10 cellular contexts compared by ENCODE assay signal in genomic region chr6:138817799-138818198, GRCh38. TPM values are rescaled to one million over a fixed set of nuclear protein-coding genes. Genes with fewer than 3 reads are reported as not detected.
DNase-seq lines count a peak whose midpoint lies in the region; ATAC-seq and TF ChIP-seq lines count a peak whose summit lies in the region.
"Had no signal": no experiment of that assay in that cellular context is flagged by ENCODE, and none has a peak within 500 bp of the region (broad histone marks: within the 10 kb centered on the region; RNA-seq: fewer than 3 reads in every experiment).

No MANE protein-coding gene starts in this region.

- WGBS in psoas muscle, 3 donors = 46 to 56% (median 47%) methylated on average over 4 of the region's 4 CpGs
- WGBS in adrenal gland, 4 donors = 72 to 87% (median 83%) methylated on average over 4 of the region's 4 CpGs

- H3K9me3 ChIP-seq in left lung (no peaks in the 10 kb centered on the region), psoas muscle (no peaks in the 10 kb centered on the region), adrenal gland (replicated peaks in 1 of 3) (no peaks in the 10 kb centered on the region)
- H3K9me3 ChIP-seq: neutrophil had no signal

- H3K27me3 Mint-ChIP-seq in activated naive CD8-positive, alpha-beta T cell treated with anti-CD3 and anti-CD28 coated beads, Interleukin-2, amount 10 ng/mL, durations not matched to agents 7 days and 5 days = no peaks in the 10 kb centered on the region

- DNase-seq in GM04503 (ENCODE audit: low read depth) = peak; percentile 56
- DNase-seq in LNCaP clone FGC (ENCODE audit: low read depth) = peak; percentile 95
- DNase-seq in activated naive CD8-positive, alpha-beta T cell treated with anti-CD3 and anti-CD28 coated beads, Interleukin-2, amount 10 ng/mL, durations not matched to agents 7 days and 5 days = no peak
- DNase-seq in left lung = peak in 1 of 2 donors; percentile 82
- DNase-seq in psoas muscle = no peak
- DNase-seq in NAMALWA (ENCODE audit: low spot score) = no peak
- DNase-seq in adrenal gland = no peak
- DNase-seq in activated naive CD4-positive, alpha-beta T cell treated with Interleukin-2 at 50 U/mL for 16 hours = no peak

- intact Hi-C loops in left lung (cut with DNase I) = loop anchor here in 1 of 2 donors (10.0 kb wide), 1 partner anchor 547 kb away; no protein-coding TSS in a partner anchor
- intact Hi-C loops in psoas muscle (cut with DNase I) = loop anchor here (5.0 to 10.0 kb wide), 3 partner anchors 287 to 545 kb away; no protein-coding TSS in a partner anchor
- intact Hi-C loops in adrenal gland (cut with DNase I) = loop anchor here (5.0 to 10.0 kb wide), 2 partner anchors 545 to 547 kb away; no protein-coding TSS in a partner anchor

- POLR2A ChIA-PET in activated naive CD8-positive, alpha-beta T cell treated with anti-CD3 and anti-CD28 coated beads, Interleukin-2, amount 10 ng/mL, durations not matched to agents 7 days and 5 days (lab: Charles Lee) = interaction anchor here (0.6 kb wide), 1 partner anchor 78 kb away, joined by 3 read pairs; no protein-coding TSS in a partner anchor

- no peaks in the 10 kb centered on the region for H3K9me3 Mint-ChIP-seq in activated naive CD8-positive, alpha-beta T cell treated with anti-CD3 and anti-CD28 coated beads, Interleukin-2, amount 10 ng/mL, durations not matched to agents 7 days and 5 days

- H3K36me3 Mint-ChIP-seq in activated naive CD8-positive, alpha-beta T cell treated with anti-CD3 and anti-CD28 coated beads, Interleukin-2, amount 10 ng/mL, durations not matched to agents 7 days and 5 days = no peaks in the 10 kb centered on the region

- TF ChIP-seq POLR2A in adrenal gland (IDR thresholded peaks at IDR 0.05) = no peak

- H3K36me3 ChIP-seq in left lung (no peaks in the 10 kb centered on the region), psoas muscle (ENCODE audit: insufficient read depth in 1 of 2, low read depth in 1 of 2) (no peaks in the 10 kb centered on the region), adrenal gland (replicated peaks in 1 of 2) (no peaks in the 10 kb centered on the region)
- H3K36me3 ChIP-seq: neutrophil had no signal

- peaks cover 20% of the 10 kb centered on the region for H3K4me1 Mint-ChIP-seq in activated naive CD8-positive, alpha-beta T cell treated with anti-CD3 and anti-CD28 coated beads, Interleukin-2, amount 10 ng/mL, durations not matched to agents 7 days and 5 days

- peaks cover 0 to 5% of the 10 kb centered on the region in 2 donors for H3K4me1 ChIP-seq in left lung
- H3K4me1 ChIP-seq in psoas muscle = no peaks in the 10 kb centered on the region
- H3K4me1 ChIP-seq in adrenal gland (replicated peaks in 1 of 2) = no peaks in the 10 kb centered on the region

- no peak overlapping the region for H3K4me3 ChIP-seq in LNCaP clone FGC (ENCODE audit: low read depth, low read length)
- H3K4me3 ChIP-seq in left lung = no peak overlapping the region
- H3K4me3 ChIP-seq in psoas muscle = no peak overlapping the region
- no peak overlapping the region for H3K4me3 ChIP-seq in adrenal gland

- ATAC-seq in activated naive CD8-positive, alpha-beta T cell treated with anti-CD3 and anti-CD28 coated beads, Interleukin-2, amount 10 ng/mL, durations not matched to agents 7 days and 5 days (ENCODE audit: low read depth) = peak; percentile 37
- ATAC-seq in left lung (peak; percentile 83), psoas muscle (no peak)
- ATAC-seq: Panc1 had no signal

- no peak overlapping the region for H3K4me3 Mint-ChIP-seq in activated naive CD8-positive, alpha-beta T cell treated with anti-CD3 and anti-CD28 coated beads, Interleukin-2, amount 10 ng/mL, durations not matched to agents 7 days and 5 days

- H3K27ac ChIP-seq in left lung = peak overlapping the region; percentile 48 to 82
- H3K27ac ChIP-seq in psoas muscle = no peak overlapping the region
- H3K27ac ChIP-seq in adrenal gland = no peak overlapping the region
- H3K27ac ChIP-seq: neutrophil had no signal

- H3K27me3 ChIP-seq in left lung (no peaks in the 10 kb centered on the region), psoas muscle (ENCODE audit: insufficient read depth in 3 of 3, low read length in 2 of 3) (no peaks in the 10 kb centered on the region), adrenal gland (no peaks in the 10 kb centered on the region)
- H3K27me3 ChIP-seq: neutrophil had no signal

- TF ChIP-seq CTCF in LNCaP clone FGC (IDR thresholded peaks at IDR 0.05; ENCODE audit: control insufficient read depth, extremely low read depth, insufficient read depth) (no peak), left lung (IDR thresholded peaks at IDR 0.05) (no peak), psoas muscle (IDR thresholded peaks at IDR 0.05) (no peak), adrenal gland (IDR thresholded peaks at IDR 0.05) (no peak)

- H3K27ac Mint-ChIP-seq in activated naive CD8-positive, alpha-beta T cell treated with anti-CD3 and anti-CD28 coated beads, Interleukin-2, amount 10 ng/mL, durations not matched to agents 7 days and 5 days = no peak overlapping the region

RNA-seq across cellular contexts. Expression of gene ECT2L, which starts 21.9 kb away (rescaled TPM):
- not detected for total RNA-seq in activated naive CD8-positive, alpha-beta T cell treated with anti-CD3 and anti-CD28 coated beads, Interleukin-2, amount 10 ng/mL, durations not matched to agents 7 days and 5 days
- 1 to 10 TPM in 1 of 2 donors, not detected in 1; 3.1 TPM for total RNA-seq in left lung
- not detected for total RNA-seq in psoas muscle
- under 1 TPM in 1 of 3 donors, not detected in 2; under 0.01 TPM for polyA plus RNA-seq in psoas muscle
- under 1 TPM in 4 of 8 donors, not detected in 4; 0.14 to 0.39 (median 0.21) TPM for total RNA-seq in adrenal gland
- polyA plus RNA-seq in adrenal gland = 1 to 10 TPM in 1 of 3 donors, under 1 TPM in 2; 0.07 to 1.3 (median 0.20) TPM

RNA-seq across cellular contexts. Expression of gene CCDC28A, which starts 44.2 kb away (rescaled TPM):
- 10 to 100 TPM; 26.5 to 26.9 TPM for total RNA-seq in activated naive CD8-positive, alpha-beta T cell treated with anti-CD3 and anti-CD28 coated beads, Interleukin-2, amount 10 ng/mL, durations not matched to agents 7 days and 5 days
- total RNA-seq in left lung (10 to 100 TPM; 14.0 to 28.4 TPM), psoas muscle (1 to 10 TPM; 4.7 to 6.7 (median 5.3) TPM), adrenal gland (10 to 100 TPM; 24.1 to 70.0 (median 47.0) TPM)
- polyA plus RNA-seq in psoas muscle (1 to 10 TPM; 5.1 to 5.7 (median 5.6) TPM), adrenal gland (10 to 100 TPM; 34.0 to 42.4 (median 36.0) TPM)

Comparison
In these comparisons a context has a peak if more than half of its experiments do, and no peak if none do; other contexts are left out.
1. DNase-seq: peak in GM04503 (single experiment) and LNCaP clone FGC (single experiment); none in activated naive CD8-positive, alpha-beta T cell treated with anti-CD3 and anti-CD28 coated beads, Interleukin-2, amount 10 ng/mL, durations not matched to agents 7 days and 5 days (single experiment), psoas muscle (0 of 2), NAMALWA (single experiment), adrenal gland (0 of 7) and activated naive CD4-positive, alpha-beta T cell treated with Interleukin-2 at 50 U/mL for 16 hours (single experiment).
2. ATAC-seq: peak in activated naive CD8-positive, alpha-beta T cell treated with anti-CD3 and anti-CD28 coated beads, Interleukin-2, amount 10 ng/mL, durations not matched to agents 7 days and 5 days (single experiment) and left lung (single experiment); none in psoas muscle (0 of 4).
3. H3K27ac ChIP-seq: peak in left lung (2 of 2); none in psoas muscle (single experiment) and adrenal gland (0 of 5).